In genomic region chr11:7514099-7514725, GRCh38 we compare ENCODE assay signal across 7 cellular contexts. TPM values are rescaled to one million over a fixed set of nuclear protein-coding genes. Genes with fewer than 3 reads are reported as not detected.
DNase-seq lines count a peak whose midpoint lies in the region; ATAC-seq, FAIRE-seq and TF ChIP-seq lines count a peak whose summit lies in the region.

No MANE protein-coding gene starts in this region.

- H3K4me1 Mint-ChIP-seq in T-helper 1 cell treated with Interleukin-12 subunit alpha and Interleukin-12 subunit beta and Interleukin-4 antibody, amounts not matched to agents 30 μg/mL and 1 μg/mL, for 36 hours (ENCODE audit: low read depth), result peaks cover 18% of the 10 kb centered on the region
- peaks cover 11 to 73% (median 59%) of the 10 kb centered on the region in 7 donors for H3K4me1 Mint-ChIP-seq in naive thymus-derived CD4-positive, alpha-beta T cell

- TF ChIP-seq CTCF in D721Med (IDR thresholded peaks at IDR 0.05; ENCODE audit: insufficient read depth, missing control alignments), result no peak

- POLR2A ChIA-PET in naive thymus-derived CD4-positive, alpha-beta T cell (lab: Charles Lee), result interaction anchor here (0.7 to 7.1 kb wide), 7 partner anchors 10 to 34 kb away, joined by 3 to 45 read pairs (median 6); no protein-coding TSS in a partner anchor

- no peaks in the 10 kb centered on the region for H3K9me3 ChIP-seq in naive thymus-derived CD4-positive, alpha-beta T cell (ENCODE audit: control insufficient read depth in 2 of 3, low read length in 3 of 3)

- peaks cover 32% of the 10 kb centered on the region for H3K27me3 Mint-ChIP-seq in T-helper 1 cell treated with Interleukin-12 subunit alpha and Interleukin-12 subunit beta and Interleukin-4 antibody, amounts not matched to agents 30 μg/mL and 1 μg/mL, for 36 hours (ENCODE audit: low read depth)
- H3K27me3 Mint-ChIP-seq in naive thymus-derived CD4-positive, alpha-beta T cell, result peaks cover 0 to 27% (median 0%) of the 10 kb centered on the region in 5 donors

- peaks cover 0 to 5% (median 0%) of the 10 kb centered on the region in 3 experiments for H3K36me3 ChIP-seq in naive thymus-derived CD4-positive, alpha-beta T cell (ENCODE audit: control insufficient read depth in 2 of 3, insufficient read depth in 3 of 3, low read length in 3 of 3)

- peak overlapping the region; percentile 76 for H3K4me3 Mint-ChIP-seq in T-helper 1 cell treated with Interleukin-12 subunit alpha and Interleukin-12 subunit beta and Interleukin-4 antibody, amounts not matched to agents 30 μg/mL and 1 μg/mL, for 36 hours
- H3K4me3 Mint-ChIP-seq in naive thymus-derived CD4-positive, alpha-beta T cell, result peak overlapping the region; percentile 73 to 98 (median 94)

- intact Hi-C loops in naive thymus-derived CD4-positive, alpha-beta T cell (cut with micrococcal nuclease), result loop anchor here (5.0 to 10.0 kb wide), 7 partner anchors 33 to 1822 kb away; partner anchors contain the start of genes CNGA4 (in 1 of the 2), FHIP1B (in 1 of the 2), TAF10 (in 1 of the 2) and TPP1 (in 1 of the 2)

- no peak overlapping the region for H3K27ac Mint-ChIP-seq in T-helper 1 cell treated with Interleukin-12 subunit alpha and Interleukin-12 subunit beta and Interleukin-4 antibody, amounts not matched to agents 30 μg/mL and 1 μg/mL, for 36 hours
- peak overlapping the region in 6 of 9 donors; percentile 60 to 96 (median 80) for H3K27ac Mint-ChIP-seq in naive thymus-derived CD4-positive, alpha-beta T cell

- peak overlapping the region; percentile 94 for H3K4me3 ChIP-seq in naive thymus-derived CD4-positive, alpha-beta T cell (ENCODE audit: low read length)

- CTCF ChIA-PET in naive thymus-derived CD4-positive, alpha-beta T cell (lab: Charles Lee), result interaction anchor here (0.6 to 6.0 kb wide), 11 partner anchors 7 to 176 kb away, joined by 3 to 50 read pairs (median 4); no protein-coding TSS in a partner anchor

- H3K9me3 Mint-ChIP-seq in T-helper 1 cell treated with Interleukin-12 subunit alpha and Interleukin-12 subunit beta and Interleukin-4 antibody, amounts not matched to agents 30 μg/mL and 1 μg/mL, for 36 hours, result no peaks in the 10 kb centered on the region
- H3K9me3 Mint-ChIP-seq in naive thymus-derived CD4-positive, alpha-beta T cell, result peaks cover 0 to 6% (median 0%) of the 10 kb centered on the region in 11 donors

- peaks cover 2% of the 10 kb centered on the region for H3K36me3 Mint-ChIP-seq in T-helper 1 cell treated with Interleukin-12 subunit alpha and Interleukin-12 subunit beta and Interleukin-4 antibody, amounts not matched to agents 30 μg/mL and 1 μg/mL, for 36 hours (ENCODE audit: low read depth)
- H3K36me3 Mint-ChIP-seq in naive thymus-derived CD4-positive, alpha-beta T cell, result peaks cover 0 to 17% (median 9%) of the 10 kb centered on the region in 5 donors

- DNase-seq in naive thymus-derived CD4-positive, alpha-beta T cell, result peak in 4 of 9 donors; percentile 18 to 32 (median 24)
- DNase-seq in D721Med (ENCODE audit: insufficient read length, low spot score) (no peak), NCI-H510A (lab: John Stamatoyannopoulos, UW) (no peak)

- FAIRE-seq in D721Med (lab: Jason Lieb, UNC), result no peak

- peaks cover 4 to 39% of the 10 kb centered on the region in 2 donors for H3K4me1 ChIP-seq in naive thymus-derived CD4-positive, alpha-beta T cell (ENCODE audit: control insufficient read depth in 2 of 2, insufficient read depth in 2 of 2, low read length in 2 of 2)

- peak overlapping the region; percentile 91 for H3K27ac ChIP-seq in naive thymus-derived CD4-positive, alpha-beta T cell (ENCODE audit: low read depth, low read length)

- ATAC-seq in GM18511 (IDR thresholded peaks at IDR 0.05; ENCODE audit: unreplicated experiment) (peak; percentile 14), HG02678 (IDR thresholded peaks at IDR 0.05; ENCODE audit: unreplicated experiment) (peak; percentile 8), esophagus mucosa (peak; percentile 52)
- no peak for ATAC-seq in naive thymus-derived CD4-positive, alpha-beta T cell

- no peaks in the 10 kb centered on the region for H3K27me3 ChIP-seq in naive thymus-derived CD4-positive, alpha-beta T cell (ENCODE audit: control insufficient read depth in 2 of 2, insufficient read depth in 2 of 2, low read length in 2 of 2)

RNA-seq across cellular contexts. Expression of gene PPFIBP2, which starts 0.4 kb away (rescaled TPM):
- total RNA-seq in esophagus mucosa, result 33.4 TPM
- 10 to 100 TPM in 4 of 5 experiments, 1 to 10 TPM in 1; 5.7 to 55.6 (median 45.9) TPM for total RNA-seq in naive thymus-derived CD4-positive, alpha-beta T cell
- polyA plus RNA-seq in naive thymus-derived CD4-positive, alpha-beta T cell, result 10 to 100 TPM in 1 of 2 donors, 1 to 10 TPM in 1; 7.0 to 29.4 TPM

RNA-seq across cellular contexts. Expression of gene OLFML1, which starts 28.9 kb away (rescaled TPM):
- total RNA-seq in esophagus mucosa, result 0.92 TPM
- total RNA-seq in naive thymus-derived CD4-positive, alpha-beta T cell, result not detected
- under 1 TPM in 1 of 2 donors, not detected in 1; 0.18 TPM for polyA plus RNA-seq in naive thymus-derived CD4-positive, alpha-beta T cell
